8 cellular contexts compared by ENCODE assay signal in genomic region chr16:14600164-14600563, GRCh38. TPM values are rescaled to one million over a fixed set of nuclear protein-coding genes. Genes with fewer than 3 reads are reported as not detected.
A peak's percentile ranks its signal among the peaks of the same experiment; 100 is the strongest.
DNase-seq lines count a peak whose midpoint lies in the region; ATAC-seq, FAIRE-seq and TF ChIP-seq lines count a peak whose summit lies in the region.

No MANE protein-coding gene starts in this region.

- WGBS in A549 (ENCODE audit: missing lambda C conversion rate), result 32% methylated on average over 2 of the region's 2 CpGs

- 0 out of 2 replicates have a peak, but pooled peaks cover 7% of the 10 kb centered on the region for H3F3A ChIP-seq in SU-DHL-6 (ENCODE audit: insufficient read depth)

- no peak overlapping the region for H3K9ac ChIP-seq in SU-DHL-6 (ENCODE audit: low read length)

- no peak overlapping the region for H3K4me2 ChIP-seq in A549
- no peak overlapping the region for H3K4me2 ChIP-seq in SU-DHL-6 (ENCODE audit: low read depth, low read length, poor library complexity, severe bottlenecking)

- no peaks in the 10 kb centered on the region for H3K9me2 ChIP-seq in SU-DHL-6 (replicated peaks; ENCODE audit: insufficient read depth, low read length)

- peaks cover 18% of the 10 kb centered on the region for H3K36me3 ChIP-seq in SU-DHL-6 (ENCODE audit: low read length)

- peak; percentile 48 to 51; a peak in 3 of 5 replicates for TF ChIP-seq RAD21 in A549 (conservative IDR thresholded peaks at IDR 0.05 in 1 of 2, IDR thresholded peaks at IDR 0.05 in 1 of 2)

- ATAC-seq in A549 (peak; percentile 66 to 67; a peak in 4 of 6 replicates), HG03439 (IDR thresholded peaks at IDR 0.05; ENCODE audit: unreplicated experiment) (no peak), GM21529 (IDR thresholded peaks at IDR 0.05; ENCODE audit: unreplicated experiment) (no peak)

- H4K20me1 ChIP-seq in SU-DHL-6 (ENCODE audit: low read depth, low read length), result no peaks in the 10 kb centered on the region

- H3K4me1 ChIP-seq in A549, result no peaks in the 10 kb centered on the region

- H2AFZ ChIP-seq in SU-DHL-6 (ENCODE audit: low read depth, low read length, severe bottlenecking), result no peak overlapping the region

- DNase-seq in A549 (ENCODE audit: low read depth in 1 of 2, low spot score in 1 of 2) (peak; percentile 51 to 59), GM10266 (ENCODE audit: extremely low spot score) (no peak), iPS-NIHi11 (ENCODE audit: low spot score) (peak; percentile 24), middle frontal gyrus (ENCODE audit: extremely low spot score, low spot score) (no peak), T-helper 9 cell (no peak)

- no peaks in the 10 kb centered on the region for H3K27me3 ChIP-seq in SU-DHL-6 (ENCODE audit: low read length)

- FAIRE-seq in A549 (lab: Jason Lieb, UNC), result no peak

- TF ChIP-seq EP300 in A549 (IDR thresholded peaks at IDR 0.05), result no peak

- TF ChIP-seq CTCF in A549 (IDR thresholded peaks at IDR 0.05) (peak; percentile 53), GM10266 (IDR thresholded peaks at IDR 0.05; ENCODE audit: control insufficient read depth, insufficient read depth, low read depth, missing control alignments) (peak; percentile 11), SU-DHL-6 (IDR thresholded peaks at IDR 0.05; ENCODE audit: insufficient read depth, low read length, poor library complexity, severe bottlenecking) (peak; percentile 35)

- H3K79me2 ChIP-seq in SU-DHL-6 (ENCODE audit: insufficient read depth, low read length), result 0 out of 2 replicates have a peak, but pooled peaks cover 6% of the 10 kb centered on the region

- CTCF ChIA-PET in A549 (lab: Yijun Ruan, JAX), result interaction anchor here (0.7 to 3.4 kb wide), 13 partner anchors 9 to 527 kb away, joined by 3 to 19 read pairs (median 3); no protein-coding TSS in a partner anchor

- TF ChIP-seq POLR2A in A549 (IDR thresholded peaks at IDR 0.05; ENCODE audit: low read length), result no peak

- H3K27ac ChIP-seq in A549, result 0 out of 6 replicates have a peak overlapping the region, but pooled peaks of 1 of the 2 experiments have one; percentile 16
- no peak overlapping the region for H3K27ac ChIP-seq in SU-DHL-6 (ENCODE audit: low read depth, low read length)

- POLR2A ChIA-PET in A549 (lab: Yijun Ruan, JAX), result no interaction called here

- H3K4me3 ChIP-seq in A549 (no peak overlapping the region), SU-DHL-6 (ENCODE audit: insufficient read depth, low read length, poor library complexity, severe bottlenecking) (no peak overlapping the region)

- no peaks in the 10 kb centered on the region for H3K9me3 ChIP-seq in A549
- no peaks in the 10 kb centered on the region for H3K9me3 ChIP-seq in SU-DHL-6 (ENCODE audit: insufficient read depth, low read length)

TF ChIP-seq in A549, 52 proteins besides CTCF, POLR2A, EP300 and RAD21:
- TF ChIP-seq HES2 (IDR thresholded peaks at IDR 0.05), result no peak
- TF ChIP-seq SMC3 (IDR thresholded peaks at IDR 0.05), result peak; percentile 61

RNA-seq across cellular contexts. Expression of gene PARN, which starts 29.9 kb away (rescaled TPM):
- 58.6 and 86.7 TPM in 2 replicates for polyA plus RNA-seq in A549 (2011; rRNA removed)
- 27.5 TPM in 2 replicates for polyA plus RNA-seq in A549 (2012; cell fraction: cytosol; rRNA removed)
- polyA plus RNA-seq in A549 (2012; cell fraction: nucleus; rRNA removed), result 13.7 and 28.5 TPM in 2 replicates
- polyA plus RNA-seq in A549 (2017; fragmentation: RNase III; extraction: RNeasy Plus Mini Kit Qiagen cat#74134 plus additional on column Dnase treatment), result 40.0 to 41.6 TPM (median 40.8 TPM) in 3 replicates
- 30.8 and 33.0 TPM in 2 replicates for polyA minus RNA-seq in A549 (2011; rRNA and poly(A)+ RNA removed)

RNA-seq across cellular contexts. Expression of gene BFAR, which starts 32.6 kb away (rescaled TPM):
- polyA plus RNA-seq in A549 (2011; rRNA removed) (93.3 and 93.7 TPM in 2 replicates), A549 (2017; fragmentation: RNase III; extraction: RNeasy Plus Mini Kit Qiagen cat#74134 plus additional on column Dnase treatment) (68.2 to 74.8 TPM (median 70.9 TPM) in 3 replicates)
- polyA plus RNA-seq in A549 (2012; cell fraction: cytosol; rRNA removed), result 38.4 and 48.9 TPM in 2 replicates
- polyA plus RNA-seq in A549 (2012; cell fraction: nucleus; rRNA removed), result 27.8 and 36.7 TPM in 2 replicates
- 64.6 and 71.0 TPM in 2 replicates for polyA minus RNA-seq in A549 (2011; rRNA and poly(A)+ RNA removed)

Comparison
In these comparisons a context has a peak if more than half of its experiments do, and no peak if none do; other contexts are left out.
1. ATAC-seq: peak in A549 (2 of 2); none in HG03439 (single experiment) and GM21529 (single experiment).
2. DNase-seq: peak in A549 (2 of 2) and iPS-NIHi11 (single experiment); none in GM10266 (single experiment), middle frontal gyrus (single experiment) and T-helper 9 cell (single experiment).
3. Peak in every context shown above with its lines, with median percentiles within 50 percentile points of each other: CTCF ChIP-seq.